In the genomic region with DNA sequence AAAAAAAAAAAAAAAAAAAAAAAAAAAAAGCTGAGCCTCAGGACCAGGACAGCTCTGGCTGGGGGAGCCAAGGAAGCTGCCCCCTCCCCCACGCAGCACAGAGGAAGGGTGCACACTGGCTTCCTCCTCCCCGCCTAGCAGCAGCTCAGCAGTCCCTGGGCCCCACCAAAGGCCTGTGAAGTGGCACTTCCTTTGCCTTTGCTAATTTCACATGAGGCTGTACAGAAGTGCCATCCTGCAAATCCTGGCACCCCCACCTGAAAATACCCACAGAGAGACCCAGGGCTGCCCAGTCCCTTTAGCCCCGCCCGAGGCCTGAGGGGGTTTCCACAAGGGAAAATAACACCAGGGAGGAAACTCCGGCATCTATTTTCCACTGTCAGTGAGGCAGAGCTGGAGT, we compare ENCODE assay signal across 8 cellular contexts. TPM values are rescaled to one million over a fixed set of nuclear protein-coding genes. Genes with fewer than 3 reads are reported as not detected.
DNase-seq lines count a peak whose midpoint lies in the region; ATAC-seq lines count a peak whose summit lies in the region.

No MANE protein-coding gene starts in this region.

- peak overlapping the region; percentile 92 for H3K27ac Mint-ChIP-seq in activated CD4-positive, alpha-beta memory T cell treated with anti-CD3 and anti-CD28 coated beads for 36 hours
- peak overlapping the region; percentile 87 for H3K27ac Mint-ChIP-seq in stimulated activated memory B cell treated with anti-CD40 and anti-IgM and Interleukin-4, amounts not matched to agents 10 μg/mL and 1 μg/mL and 100 μg/mL, for 72 hours

- peak; percentile 68 for DNase-seq in activated CD4-positive, alpha-beta memory T cell treated with anti-CD3 and anti-CD28 coated beads for 36 hours
- DNase-seq in Right ventricle myocardium superior (peak; percentile 81), DMS 273 treated with DMSO at 0.1 percent for 48 hours (lab: John Stamatoyannopoulos, UW) (no peak)

- H3K9me3 Mint-ChIP-seq in activated CD4-positive, alpha-beta memory T cell treated with anti-CD3 and anti-CD28 coated beads for 36 hours, result no peaks in the 10 kb centered on the region
- H3K9me3 Mint-ChIP-seq in stimulated activated memory B cell treated with anti-CD40 and anti-IgM and Interleukin-4, amounts not matched to agents 10 μg/mL and 1 μg/mL and 100 μg/mL, for 72 hours, result no peaks in the 10 kb centered on the region

- no peaks in the 10 kb centered on the region for H3K9me3 ChIP-seq in KOPT-K1 (ENCODE audit: insufficient read depth, low read length, poor library complexity, severe bottlenecking)

- H3K27ac ChIP-seq in KOPT-K1 (ENCODE audit: low read depth, low read length, poor library complexity, severe bottlenecking), result peak overlapping the region; percentile 88

- CTCF ChIA-PET in activated CD4-positive, alpha-beta memory T cell treated with anti-CD3 and anti-CD28 coated beads for 36 hours (lab: Charles Lee), result interaction anchor here (5.0 to 23.7 kb wide), 3 partner anchors 15 to 233 kb away, joined by 24 to 756 read pairs (median 245); a partner anchor contains a TSS

- intact Hi-C loops in activated CD4-positive, alpha-beta memory T cell treated with anti-CD3 and anti-CD28 coated beads for 36 hours (cut with micrococcal nuclease), result loop anchor here (1.0 kb wide), 1 partner anchor 13 kb away; no protein-coding TSS in a partner anchor
- intact Hi-C loops in Right ventricle myocardium superior (cut with DNase I), result no loop called here

- peak overlapping the region; percentile 92 for H3K4me3 Mint-ChIP-seq in activated CD4-positive, alpha-beta memory T cell treated with anti-CD3 and anti-CD28 coated beads for 36 hours
- peak overlapping the region; percentile 84 for H3K4me3 Mint-ChIP-seq in stimulated activated memory B cell treated with anti-CD40 and anti-IgM and Interleukin-4, amounts not matched to agents 10 μg/mL and 1 μg/mL and 100 μg/mL, for 72 hours

- peaks cover 63% of the 10 kb centered on the region for H3K4me1 Mint-ChIP-seq in activated CD4-positive, alpha-beta memory T cell treated with anti-CD3 and anti-CD28 coated beads for 36 hours (ENCODE audit: low read depth)
- H3K4me1 Mint-ChIP-seq in stimulated activated memory B cell treated with anti-CD40 and anti-IgM and Interleukin-4, amounts not matched to agents 10 μg/mL and 1 μg/mL and 100 μg/mL, for 72 hours, result peaks cover 74% of the 10 kb centered on the region

- no peaks in the 10 kb centered on the region for H3K27me3 Mint-ChIP-seq in activated CD4-positive, alpha-beta memory T cell treated with anti-CD3 and anti-CD28 coated beads for 36 hours
- H3K27me3 Mint-ChIP-seq in stimulated activated memory B cell treated with anti-CD40 and anti-IgM and Interleukin-4, amounts not matched to agents 10 μg/mL and 1 μg/mL and 100 μg/mL, for 72 hours, result no peaks in the 10 kb centered on the region

- peaks cover 53% of the 10 kb centered on the region for H3K36me3 Mint-ChIP-seq in activated CD4-positive, alpha-beta memory T cell treated with anti-CD3 and anti-CD28 coated beads for 36 hours
- H3K36me3 Mint-ChIP-seq in stimulated activated memory B cell treated with anti-CD40 and anti-IgM and Interleukin-4, amounts not matched to agents 10 μg/mL and 1 μg/mL and 100 μg/mL, for 72 hours, result peaks cover 51% of the 10 kb centered on the region

- ATAC-seq in Right ventricle myocardium superior (ENCODE audit: poor library complexity), result no peak
- no peak for ATAC-seq in stimulated activated memory B cell treated with anti-CD40 and anti-IgM and Interleukin-4, amounts not matched to agents 10 μg/mL and 1 μg/mL and 100 μg/mL, for 72 hours
- ATAC-seq in HG02759 (IDR thresholded peaks at IDR 0.05; ENCODE audit: unreplicated experiment), result no peak
- ATAC-seq in HG03520 (IDR thresholded peaks at IDR 0.05; ENCODE audit: unreplicated experiment), result no peak
- ATAC-seq in HG02938 (IDR thresholded peaks at IDR 0.05; ENCODE audit: unreplicated experiment), result no peak

- peaks cover 56% of the 10 kb centered on the region for H3K36me3 ChIP-seq in KOPT-K1 (ENCODE audit: insufficient read depth, low read length)

- POLR2A ChIA-PET in activated CD4-positive, alpha-beta memory T cell treated with anti-CD3 and anti-CD28 coated beads for 36 hours (lab: Charles Lee), result interaction anchor here (5.7 kb wide), 1 partner anchor 18 kb away, joined by 124 read pairs; a partner anchor contains a TSS

RNA-seq across cellular contexts. Expression of a gene that starts 3.9 kb away (rescaled TPM):
- total RNA-seq in activated CD4-positive, alpha-beta memory T cell treated with anti-CD3 and anti-CD28 coated beads for 36 hours, result 100 to 1,000 TPM; 181 to 186 TPM
- 22.3 TPM for total RNA-seq in Right ventricle myocardium superior

RNA-seq across cellular contexts. Expression of a gene that starts 18.6 kb away (rescaled TPM):
- total RNA-seq in activated CD4-positive, alpha-beta memory T cell treated with anti-CD3 and anti-CD28 coated beads for 36 hours, result 10 to 100 TPM; 55.9 to 61.1 TPM
- 27.5 TPM for total RNA-seq in Right ventricle myocardium superior

RNA-seq across cellular contexts. Expression of a gene that starts 28.5 kb away (rescaled TPM):
- total RNA-seq in activated CD4-positive, alpha-beta memory T cell treated with anti-CD3 and anti-CD28 coated beads for 36 hours, result 10 to 100 TPM; 27.4 to 30.2 TPM
- 26.8 TPM for total RNA-seq in Right ventricle myocardium superior

RNA-seq across cellular contexts. Expression of a gene that starts 39.5 kb away (rescaled TPM):
- 100 to 1,000 TPM in 1 of 2 experiments, 10 to 100 TPM in 1; 90.6 to 104 TPM for total RNA-seq in activated CD4-positive, alpha-beta memory T cell treated with anti-CD3 and anti-CD28 coated beads for 36 hours
- total RNA-seq in Right ventricle myocardium superior, result 43.2 TPM
